Comparison of ENCODE assay signal across 8 cellular contexts in genomic region chr1:66929289-66929688, GRCh38. TPM values are rescaled to one million over a fixed set of nuclear protein-coding genes. Genes with fewer than 3 reads are reported as not detected.
DNase-seq lines count a peak whose midpoint lies in the region; ATAC-seq, FAIRE-seq and TF ChIP-seq lines count a peak whose summit lies in the region.

No MANE protein-coding gene starts in this region.

- BruUV-seq in K562 (replicated peaks; lab: Mats Ljungman, UMichigan), result no TSS peak

- POLR2A ChIA-PET in K562 (lab: Yijun Ruan, JAX), result interaction anchor here (1.2 to 2.3 kb wide), 2 partner anchors 9 to 15 kb away, joined by 6 to 11 read pairs; no protein-coding TSS in a partner anchor

- H3K4me3 ChIP-seq in K562 (peak overlapping the region; percentile 85), mesodermal cell (ENCODE audit: extremely low read depth, insufficient read depth, low read length, poor library complexity, severe bottlenecking) (peak overlapping the region; percentile 78)

- H3K79me2 ChIP-seq in K562 (ENCODE audit: control insufficient read depth, insufficient read depth, low read length), result peaks cover 88% of the 10 kb centered on the region

- no peak for TF ChIP-seq EP300 in K562 (IDR thresholded peaks at IDR 0.05; ENCODE audit: low read length)

- peak overlapping the region; percentile 74 for H2AFZ ChIP-seq in K562 (ENCODE audit: low read depth, low read length)

- no peak for TF ChIP-seq CTCF in K562 (IDR thresholded peaks at IDR 0.05 in 2 of 3, conservative IDR thresholded peaks at IDR 0.05 in 1 of 3; ENCODE audit: insufficient read depth in 2 of 3, low read depth in 1 of 3, low read length in 3 of 3)

- H3K4me1 ChIP-seq in K562 (replicated peaks in 1 of 2; ENCODE audit: control insufficient read depth in 2 of 2, insufficient read depth in 2 of 2, low read length in 2 of 2) (peaks cover 5 to 8% of the 10 kb centered on the region in 2 experiments; a peak in 3 of 5 replicates), mesodermal cell (ENCODE audit: control insufficient read depth, insufficient read depth, low read length, poor library complexity, severe bottlenecking) (peaks cover 5% of the 10 kb centered on the region)

- no peak for DNase-seq in stimulated activated naive CD8-positive, alpha-beta T cell treated with anti-CD3 and anti-CD28 coated beads, Interleukin-15, Interleukin-2, amounts not matched to agents 100 U/mL and 50 U/mL, for 24 hours
- DNase-seq in K562 (ENCODE audit: extremely low read depth in 1 of 4, low spot score in 3 of 4) (no peak), dedifferentiated amniotic fluid mesenchymal stem cell (ENCODE audit: extremely low spot score) (no peak)

- H3K27ac Mint-ChIP-seq in stimulated activated naive CD8-positive, alpha-beta T cell treated with anti-CD3 and anti-CD28 coated beads, Interleukin-15, Interleukin-2, amounts not matched to agents 100 ng/mL and 50 ng/mL, for 24 hours, result peak overlapping the region; percentile 76

- no peaks in the 10 kb centered on the region for H4K20me1 ChIP-seq in K562 (replicated peaks; ENCODE audit: control insufficient read depth, insufficient read depth, low read length)

- H3K36me3 Mint-ChIP-seq in stimulated activated naive CD8-positive, alpha-beta T cell treated with anti-CD3 and anti-CD28 coated beads, Interleukin-15, Interleukin-2, amounts not matched to agents 100 ng/mL and 50 ng/mL, for 24 hours (ENCODE audit: low read depth), result peaks cover 21% of the 10 kb centered on the region

- H3K27me3 Mint-ChIP-seq in stimulated activated naive CD8-positive, alpha-beta T cell treated with anti-CD3 and anti-CD28 coated beads, Interleukin-15, Interleukin-2, amounts not matched to agents 100 ng/mL and 50 ng/mL, for 24 hours, result no peaks in the 10 kb centered on the region

- TF ChIP-seq POLR2A in K562 (conservative IDR thresholded peaks at IDR 0.05), result no peak

- H3K9me3 ChIP-seq in K562 (replicated peaks; ENCODE audit: control insufficient read depth, insufficient read depth, low read depth, low read length) (no peaks in the 10 kb centered on the region), mesodermal cell (ENCODE audit: control insufficient read depth, low read length) (no peaks in the 10 kb centered on the region)

- H3K36me3 ChIP-seq in K562 (ENCODE audit: control insufficient read depth, insufficient read depth, low read length), result peaks cover 2% of the 10 kb centered on the region; the same call in 1 of the 3 replicates
- peaks cover 2% of the 10 kb centered on the region for H3K36me3 ChIP-seq in mesodermal cell (ENCODE audit: control insufficient read depth, insufficient read depth, low read length)

- intact Hi-C loops in K562 (cut with micrococcal nuclease), result loop anchor here (5.0 kb wide), 2 partner anchors 213 to 503 kb away; partner anchors contain the start of gene SERBP1

- H3K27ac ChIP-seq in K562 (ENCODE audit: extremely low read depth, low read depth, low read length), result peak overlapping the region; percentile 74
- H3K27ac ChIP-seq in mesodermal cell (ENCODE audit: low read depth, low read length, severe bottlenecking), result no peak overlapping the region

- 11% methylated on average over 2 of the region's 2 CpGs for WGBS in K562 (ENCODE audit: insufficient coverage, low coverage, missing lambda C conversion rate)
- 86% methylated on average over 1 of the region's 2 CpGs; no CpG with 5 or more reads in 1 of the 2 experiments for WGBS in mesodermal cell (ENCODE audit: insufficient coverage in 2 of 2), 2 experiments

- no peak for ATAC-seq in stimulated activated naive CD8-positive, alpha-beta T cell treated with anti-CD3 and anti-CD28 coated beads, Interleukin-15, Interleukin-2, amounts not matched to agents 100 U/mL and 50 U/mL, for 24 hours
- ATAC-seq in K562 (no peak), HG02642 (IDR thresholded peaks at IDR 0.05; ENCODE audit: poor library complexity, unreplicated experiment) (no peak), HG03469 (IDR thresholded peaks at IDR 0.05; ENCODE audit: unreplicated experiment) (no peak), HG03095 (IDR thresholded peaks at IDR 0.05; ENCODE audit: unreplicated experiment) (no peak)

- peaks cover 64% of the 10 kb centered on the region for H3K4me1 Mint-ChIP-seq in stimulated activated naive CD8-positive, alpha-beta T cell treated with anti-CD3 and anti-CD28 coated beads, Interleukin-15, Interleukin-2, amounts not matched to agents 100 ng/mL and 50 ng/mL, for 24 hours (ENCODE audit: low read depth)

- TF ChIP-seq RAD21 in K562 (CRISPR knock-in tag; conservative IDR thresholded peaks at IDR 0.05 in 1 of 2, IDR thresholded peaks at IDR 0.05 in 1 of 2), result no peak

- no peaks in the 10 kb centered on the region for H3K9me1 ChIP-seq in K562 (ENCODE audit: control insufficient read depth, insufficient read depth, low read length)

- H3K9me3 Mint-ChIP-seq in stimulated activated naive CD8-positive, alpha-beta T cell treated with anti-CD3 and anti-CD28 coated beads, Interleukin-15, Interleukin-2, amounts not matched to agents 100 ng/mL and 50 ng/mL, for 24 hours, result no peaks in the 10 kb centered on the region

- H3K4me2 ChIP-seq in K562 (ENCODE audit: insufficient read depth, low read length), result peak overlapping the region; percentile 91

- H3K4me3 Mint-ChIP-seq in stimulated activated naive CD8-positive, alpha-beta T cell treated with anti-CD3 and anti-CD28 coated beads, Interleukin-15, Interleukin-2, amounts not matched to agents 100 ng/mL and 50 ng/mL, for 24 hours, result peak overlapping the region; percentile 97

- in situ Hi-C loops in K562 (cut with MboI), result no loop called here

- H3K9ac ChIP-seq in K562 (ENCODE audit: insufficient read depth in 1 of 2, low read depth in 2 of 2, low read length in 2 of 2), result peak overlapping the region in 1 of 2 experiments; percentile 68; a peak in 3 of 4 replicates

- CTCF ChIA-PET in K562 (lab: Yijun Ruan, JAX; ENCODE audit: low intra/inter-chr PET ratio), result no interaction called here

- no peak for FAIRE-seq in K562 (lab: Jason Lieb, UNC)

- no peaks in the 10 kb centered on the region for H3K27me3 ChIP-seq in K562 (ENCODE audit: control insufficient read depth in 2 of 2, insufficient read depth in 2 of 2, low read length in 2 of 2)

TF ChIP-seq in K562, 482 proteins besides CTCF, POLR2A, EP300 and RAD21 (continues in another document):
- TF ChIP-seq RBM25 (IDR thresholded peaks at IDR 0.05; ENCODE audit: low read depth, low read length, severe bottlenecking), result peak; percentile 9
- no peak for TF ChIP-seq SREBF1 (IDR thresholded peaks at IDR 0.05; ENCODE audit: borderline replicate concordance, low read depth, low read length)
- TF ChIP-seq NFYB (IDR thresholded peaks at IDR 0.05; ENCODE audit: extremely low read depth, insufficient read length), result peak; percentile 37

RNA-seq across cellular contexts. Expression of gene MIER1, which starts 4.5 kb away (rescaled TPM):
- total RNA-seq in K562 (2011; cell fraction: chromatin; rRNA removed; ENCODE audit: low replicate concordance), result 20.1 and 103 TPM in 2 replicates
- 10.7 and 14.5 TPM in 2 replicates for total RNA-seq in K562 (2011; cell fraction: nucleolus; rRNA removed)
- 40.5 and 69.3 TPM in 2 replicates for total RNA-seq in K562 (2011; cell fraction: nucleoplasm; rRNA removed)
- 14.7 and 17.6 TPM in 2 replicates for total RNA-seq in K562 (2014; rRNA removed)
- total RNA-seq in K562 (2014; rRNA removed; fragmentation: Illumina TruSeq; extraction: Trizol), result 34.8 and 41.3 TPM in 2 replicates
- 28.7 and 28.9 TPM in 2 replicates for total RNA-seq in K562 (2015; rRNA removed; fragmentation: Illumina TruSeq; extraction: Trizol)
- total RNA-seq in K562 (2021), result 23.1 and 23.7 TPM in 2 replicates
- 13.5 and 16.3 TPM in 2 replicates for polyA plus RNA-seq in K562 (2011; rRNA removed)
- 1.7 and 4.6 TPM in 2 replicates for polyA plus RNA-seq in K562 (2011; cell fraction: cytosol; rRNA removed)
- 9.3 and 12.9 TPM in 2 replicates for polyA plus RNA-seq in K562 (2011; cell fraction: nucleus; rRNA removed)
- polyA plus RNA-seq in K562 (2012), result 10.5 and 15.0 TPM in 2 replicates
- 16.4 and 18.4 TPM in 2 replicates for polyA plus RNA-seq in K562 (2014; fragmentation: Illumina TruSeq; extraction: Trizol)
- 10 to 100 TPM; 21.5 to 23.7 TPM for polyA plus RNA-seq in K562 (2014; fragmentation: Nextera tagmentation; extraction: Ambion mirVana)
- polyA plus RNA-seq in K562 (2014; rRNA removed), result 13.7 and 13.9 TPM in 2 replicates
- 55.8 and 70.1 TPM in 2 replicates for polyA minus RNA-seq in K562 (2011; rRNA and poly(A)+ RNA removed)
- polyA minus RNA-seq in K562 (2011; cell fraction: cytosol; rRNA and poly(A)+ RNA removed), result 17.5 and 20.6 TPM in 2 replicates
- polyA minus RNA-seq in K562 (2011; cell fraction: nucleus; rRNA and poly(A)+ RNA removed), result 28.3 and 43.8 TPM in 2 replicates
- polyA plus RNA-seq in mesodermal cell (2013, experiment 1 of 2), result 25.4 TPM
- 30.2 TPM for polyA plus RNA-seq in mesodermal cell (2013, experiment 2 of 2)

RNA-seq across cellular contexts. Expression of gene DNAI4, which starts 4.6 kb away (rescaled TPM):
- 0.32 and 2.8 TPM in 2 replicates for total RNA-seq in K562 (2011; cell fraction: chromatin; rRNA removed; ENCODE audit: low replicate concordance)
- total RNA-seq in K562 (2011; cell fraction: nucleolus; rRNA removed), result 0.13 and 0.17 TPM in 2 replicates
- total RNA-seq in K562 (2011; cell fraction: nucleoplasm; rRNA removed), result 1.2 and 2.4 TPM in 2 replicates
- total RNA-seq in K562 (2014; rRNA removed) (0.73 TPM in 1 of 2 replicates, not detected in the other), K562 (2014; rRNA removed; fragmentation: Illumina TruSeq; extraction: Trizol) (2.9 and 3.5 TPM in 2 replicates), K562 (2015; rRNA removed; fragmentation: Illumina TruSeq; extraction: Trizol) (1.2 and 4.0 TPM in 2 replicates), K562 (2021) (2.9 TPM in 2 replicates)
- polyA plus RNA-seq in K562 (2011; rRNA removed) (3.6 and 4.8 TPM in 2 replicates), K562 (2014; fragmentation: Illumina TruSeq; extraction: Trizol) (0.83 and 1.7 TPM in 2 replicates), K562 (2014; fragmentation: Nextera tagmentation; extraction: Ambion mirVana) (1 to 10 TPM; 1.8 to 2.2 TPM), K562 (2014; rRNA removed) (0.31 and 0.57 TPM in 2 replicates)
- polyA plus RNA-seq in K562 (2011; cell fraction: cytosol; rRNA removed), result 0.10 and 0.44 TPM in 2 replicates
- 0.43 and 1.2 TPM in 2 replicates for polyA plus RNA-seq in K562 (2011; cell fraction: nucleus; rRNA removed)
- polyA plus RNA-seq in K562 (2012), result 1.1 and 2.6 TPM in 2 replicates
- polyA minus RNA-seq in K562 (2011; rRNA and poly(A)+ RNA removed), result 1.9 and 5.0 TPM in 2 replicates
- polyA minus RNA-seq in K562 (2011; cell fraction: cytosol; rRNA and poly(A)+ RNA removed), result 0.76 and 1.9 TPM in 2 replicates
- polyA minus RNA-seq in K562 (2011; cell fraction: nucleus; rRNA and poly(A)+ RNA removed), result 0.27 and 0.89 TPM in 2 replicates
- polyA plus RNA-seq in mesodermal cell (2013, experiment 1 of 2), result 4.0 TPM
- 4.8 TPM for polyA plus RNA-seq in mesodermal cell (2013, experiment 2 of 2)
